In genomic region chr11:62627718-62628117, GRCh38 we compare ENCODE assay signal across 1 cellular context.
TF ChIP-seq lines count a peak whose summit lies in the region.

No MANE protein-coding gene starts in this region.

TF ChIP-seq in A549, 52 proteins besides CTCF, POLR2A, EP300 and RAD21 (continued from another document):
- TF ChIP-seq ELK1 (IDR thresholded peaks at IDR 0.05; ENCODE audit: low read depth, low read length) (no peak), HOXB13 (CRISPR knock-in tag; IDR thresholded peaks at IDR 0.05; ENCODE audit: low read depth) (no peak)
